Comparison of ENCODE assay signal across 2 cellular contexts in genomic region chr12:113759135-113759534, GRCh38.
TF ChIP-seq lines count a peak whose summit lies in the region.

No MANE protein-coding gene starts in this region.

TF ChIP-seq in IMR-90, 13 proteins besides CTCF, POLR2A, EP300 and RAD21:
- TF ChIP-seq BHLHE40 (IDR thresholded peaks at IDR 0.05; ENCODE audit: low read depth, low read length) (no peak), ELK1 (IDR thresholded peaks at IDR 0.05; ENCODE audit: borderline replicate concordance, low read depth, low read length) (no peak), SMC3 (IDR thresholded peaks at IDR 0.05; ENCODE audit: low read depth, low read length) (no peak), CEBPB (IDR thresholded peaks at IDR 0.05; ENCODE audit: low read depth, low read length) (no peak), MAZ (IDR thresholded peaks at IDR 0.05; ENCODE audit: borderline replicate concordance, low read depth, low read length) (no peak), RCOR1 (IDR thresholded peaks at IDR 0.05; ENCODE audit: insufficient replicate concordance, low read length) (no peak), RFX5 (IDR thresholded peaks at IDR 0.05; ENCODE audit: low read depth, low read length) (no peak), NFE2L2 (IDR thresholded peaks at IDR 0.05; ENCODE audit: low read depth, low read length) (no peak), MXI1 (IDR thresholded peaks at IDR 0.05; ENCODE audit: borderline replicate concordance, low read depth, low read length) (no peak), CHD1 (IDR thresholded peaks at IDR 0.05; ENCODE audit: low read depth, low read length) (no peak), MAFK (IDR thresholded peaks at IDR 0.05; ENCODE audit: low read depth, low read length) (no peak), USF2 (IDR thresholded peaks at IDR 0.05; ENCODE audit: low read depth, low read length) (no peak), FOS (IDR thresholded peaks at IDR 0.05; ENCODE audit: low read depth, low read length) (no peak)
TF ChIP-seq in IMR-90: peak in this region for 0.

TF ChIP-seq in K562, 482 proteins besides CTCF, POLR2A, EP300 and RAD21:
- TF ChIP-seq MTF1 (CRISPR knock-in tag; IDR thresholded peaks at IDR 0.05; ENCODE audit: borderline replicate concordance) (no peak), ZNF316 (IDR thresholded peaks at IDR 0.05) (no peak), ZNF23 (CRISPR knock-in tag; IDR thresholded peaks at IDR 0.05) (peak; percentile 99), ZMIZ1 (IDR thresholded peaks at IDR 0.05; ENCODE audit: low read depth in 2 of 2, low read length in 2 of 2) (peak in 1 of 2 experiments; percentile 65; a peak in 2 of 4 replicates), MTA1 (IDR thresholded peaks at IDR 0.05; ENCODE audit: borderline replicate concordance) (no peak), MYNN (IDR thresholded peaks at IDR 0.05) (no peak), MYNN (CRISPR knock-in tag; IDR thresholded peaks at IDR 0.05) (no peak), ZBTB17 (CRISPR knock-in tag; IDR thresholded peaks at IDR 0.05) (peak; percentile 98), ZNF76 (CRISPR knock-in tag; IDR thresholded peaks at IDR 0.05; ENCODE audit: borderline replicate concordance) (no peak), YY1 (IDR thresholded peaks at IDR 0.05; ENCODE audit: borderline replicate concordance in 1 of 3, control insufficient read depth in 1 of 3, extremely low read depth in 1 of 3, insufficient read depth in 3 of 3, insufficient read length in 1 of 3, insufficient replicate concordance in 2 of 3, low read depth in 1 of 3, low read length in 2 of 3) (peak in 1 of 3 experiments; percentile 16), MLLT1 (IDR thresholded peaks at IDR 0.05) (peak in 1 of 2 experiments; percentile 93; a peak in 2 of 4 replicates)
